ENCODE assay signal across 18 cellular contexts in the genomic region with DNA sequence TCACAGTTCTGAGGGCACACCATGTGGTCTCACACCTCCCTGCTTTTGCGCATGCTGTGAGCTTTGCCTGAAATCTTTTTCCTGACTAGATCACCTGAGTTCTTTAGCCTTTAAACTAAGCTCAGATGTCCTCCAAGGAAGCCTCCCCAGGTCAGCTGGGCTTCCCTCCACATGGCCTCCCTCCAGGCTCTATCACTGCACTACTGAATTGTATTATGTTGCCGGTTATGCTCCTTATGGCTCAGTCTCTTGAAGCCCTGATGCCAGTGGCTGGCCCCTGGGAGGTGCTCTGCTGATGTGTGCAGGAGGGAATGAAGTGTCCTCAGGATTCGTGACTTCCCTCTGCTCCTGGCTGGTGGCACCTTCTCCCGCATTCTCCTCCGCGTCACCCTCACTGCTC.
DNase-seq lines count a peak whose midpoint lies in the region; ATAC-seq and TF ChIP-seq lines count a peak whose summit lies in the region.
"Had no signal": no experiment of that assay in that cellular context is flagged by ENCODE, and none has a peak within 500 bp of the region (broad histone marks: within the 10 kb centered on the region; RNA-seq: fewer than 3 reads in every experiment).

No MANE protein-coding gene starts in this region.

- POLR2A ChIA-PET in HEK293 (lab: Yijun Ruan, JAX): interaction anchor here (0.9 kb wide), 1 partner anchor 18 kb away, joined by 3 read pairs; no protein-coding TSS in a partner anchor

- H3K4me3 ChIP-seq in HEK293 (ENCODE audit: low read depth, low read length) (no peak overlapping the region), mesenchymal stem cell (ENCODE audit: insufficient read depth in 1 of 2, low read depth in 1 of 2, low read length in 2 of 2) (no peak overlapping the region), tibial artery (no peak overlapping the region), mucosa of descending colon (no peak overlapping the region)
- H3K4me3 ChIP-seq: K562, MG63, PC-9 had no signal

- no peak overlapping the region for H2BK12ac ChIP-seq in mesenchymal stem cell (ENCODE audit: low read length in 2 of 2)

- no peak overlapping the region for H4K91ac ChIP-seq in mesenchymal stem cell (ENCODE audit: low read length)

- no peak overlapping the region for H3K23ac ChIP-seq in mesenchymal stem cell (ENCODE audit: low read length in 2 of 2)

- intact Hi-C loops in Right ventricle myocardium inferior (cut with DNase I): no loop called here
- intact Hi-C loops in left cardiac atrium (cut with DNase I): no loop called here
- intact Hi-C loops in tibial artery (cut with DNase I; ENCODE audit: low total_unique reads): no loop called here
- intact Hi-C loops in mucosa of descending colon (cut with DNase I, micrococcal nuclease): no loop called here

- CTCF ChIA-PET in HEK293 (lab: Yijun Ruan, JAX): interaction anchor here (0.7 kb wide), 1 partner anchor 85 kb away, joined by 3 read pairs; no protein-coding TSS in a partner anchor

- WGBS in mesenchymal stem cell: 87% methylated on average over 6 of the region's 6 CpGs

- H3K27me3 ChIP-seq in mesenchymal stem cell (ENCODE audit: control insufficient read depth in 1 of 2, insufficient read depth in 1 of 2, low read length in 2 of 2) (no peaks in the 10 kb centered on the region), tibial artery (no peaks in the 10 kb centered on the region)
- H3K27me3 ChIP-seq: MG63 had no signal

- no peak overlapping the region for H2BK15ac ChIP-seq in mesenchymal stem cell (ENCODE audit: low read depth, poor library complexity, severe bottlenecking)

- H3K9me3 ChIP-seq in HEK293 (ENCODE audit: control insufficient read depth, insufficient read depth, low read depth, low read length) (no peaks in the 10 kb centered on the region), mesenchymal stem cell (ENCODE audit: control insufficient read depth, low read length) (no peaks in the 10 kb centered on the region), tibial artery (no peaks in the 10 kb centered on the region), mucosa of descending colon (no peaks in the 10 kb centered on the region)
- H3K9me3 ChIP-seq: MG63 had no signal

- peak overlapping the region in 1 of 2 experiments; percentile 9 for H3K14ac ChIP-seq in mesenchymal stem cell (ENCODE audit: low read length in 2 of 2)

- DNase-seq in Right ventricle myocardium inferior (ENCODE audit: missing footprints) (no peak), left cardiac atrium (no peak), mesenchymal stem cell (no peak), tibial artery (no peak), SW 1271 (lab: John Stamatoyannopoulos, UW) (no peak), mucosa of descending colon (no peak)
- DNase-seq: EL, H9, MG63, NCI-H1694 treated with DMSO at 0.1 percent for 48 hours, NCI-H2081 treated with DMSO at 0.1 percent for 48 hours, NCI-H69, PC-9 had no signal

- TF ChIP-seq CTCF in HEK293 (tag by site-specific recombination; IDR thresholded peaks at IDR 0.05) (no peak), tibial artery (IDR thresholded peaks at IDR 0.05) (no peak), mucosa of descending colon (IDR thresholded peaks at IDR 0.05) (no peak)

- H3K27ac ChIP-seq in HEK293 (ENCODE audit: extremely low read depth, low read depth, low read length) (no peak overlapping the region), mesenchymal stem cell (ENCODE audit: low read length, poor library complexity, severe bottlenecking) (no peak overlapping the region), tibial artery (peak overlapping the region; percentile 58 to 64)
- H3K27ac ChIP-seq: HL-60, PC-9 had no signal

- no peak overlapping the region for H2AK5ac ChIP-seq in mesenchymal stem cell (ENCODE audit: low read length, severe bottlenecking)

- peaks cover 15 to 62% of the 10 kb centered on the region in 2 experiments for H3K36me3 ChIP-seq in HEK293 (ENCODE audit: control insufficient read depth in 2 of 2, insufficient read depth in 1 of 2, low read length in 2 of 2)
- H3K36me3 ChIP-seq in mesenchymal stem cell (ENCODE audit: control insufficient read depth in 1 of 2, insufficient read depth in 2 of 2, low read depth in 1 of 2, low read length in 2 of 2): peaks cover 57 to 78% of the 10 kb centered on the region in 2 experiments
- H3K36me3 ChIP-seq in tibial artery: peaks cover 62 to 98% (median 83%) of the 10 kb centered on the region in 3 donors
- H3K36me3 ChIP-seq in mucosa of descending colon (ENCODE audit: low read depth): no peaks in the 10 kb centered on the region

- H3K4me2 ChIP-seq in mesenchymal stem cell (ENCODE audit: low read length, poor library complexity, severe bottlenecking): no peak overlapping the region
- H3K4me2 ChIP-seq: PC-9 had no signal

- H3K4me1 ChIP-seq in HEK293 (ENCODE audit: control insufficient read depth, insufficient read depth, low read length): no peaks in the 10 kb centered on the region
- peaks cover 4% of the 10 kb centered on the region for H3K4me1 ChIP-seq in mesenchymal stem cell (ENCODE audit: control insufficient read depth, insufficient read depth, low read depth, low read length)
- peaks cover 0 to 16% (median 8%) of the 10 kb centered on the region in 4 donors for H3K4me1 ChIP-seq in tibial artery
- no peaks in the 10 kb centered on the region for H3K4me1 ChIP-seq in mucosa of descending colon (ENCODE audit: low read depth)

- no peak overlapping the region for H3K4ac ChIP-seq in mesenchymal stem cell (ENCODE audit: low read depth in 1 of 2, low read length in 2 of 2)

- H2BK5ac ChIP-seq in mesenchymal stem cell (ENCODE audit: low read depth, low read length, poor library complexity, severe bottlenecking): no peak overlapping the region

- ATAC-seq in Right ventricle myocardium inferior: peak; percentile 30
- no peak for ATAC-seq in left cardiac atrium
- no peak for ATAC-seq in mucosa of descending colon
- ATAC-seq: HepG2, K562, SK-N-SH treated with all-trans-retinoic acid at 6 μM for 48 hours had no signal

- no peak overlapping the region for H3K9ac ChIP-seq in mesenchymal stem cell (ENCODE audit: low read length)

- no peak overlapping the region for H2AFZ ChIP-seq in mesenchymal stem cell (ENCODE audit: low read depth, low read length)
- H2AFZ ChIP-seq: PC-9 had no signal

- H2BK120ac ChIP-seq in mesenchymal stem cell (ENCODE audit: low read depth, low read length): no peak overlapping the region

- peaks cover 2% of the 10 kb centered on the region for H3K79me1 ChIP-seq in mesenchymal stem cell (replicated peaks; ENCODE audit: low read length, poor library complexity, severe bottlenecking)

- H3K18ac ChIP-seq in mesenchymal stem cell (ENCODE audit: low read depth in 1 of 2, low read length in 2 of 2): no peak overlapping the region

- H4K8ac ChIP-seq in mesenchymal stem cell (ENCODE audit: low read length): peak overlapping the region; percentile 9

TF ChIP-seq in HEK293, 187 proteins besides CTCF, POLR2A, EP300 and RAD21:
- TF ChIP-seq ZNF274 (IDR thresholded peaks at IDR 0.05; ENCODE audit: low read length): no peak
- no peak for TF ChIP-seq ZNF274 (tag by site-specific recombination; IDR thresholded peaks at IDR 0.05; ENCODE audit: borderline replicate concordance)
- no peak for TF ChIP-seq BCL11B (tag by site-specific recombination; IDR thresholded peaks at IDR 0.05; ENCODE audit: low read depth)
- TF ChIP-seq MEIS1 (CRISPR knock-in tag; IDR thresholded peaks at IDR 0.05; ENCODE audit: borderline replicate concordance): no peak
- TF ChIP-seq GLIS1 (tag by site-specific recombination; IDR thresholded peaks at IDR 0.05): peak; percentile 63
- no peak for TF ChIP-seq ZNF629 (tag by site-specific recombination; IDR thresholded peaks at IDR 0.05)
- no peak for TF ChIP-seq ZNF610 (tag by site-specific recombination; IDR thresholded peaks at IDR 0.05; ENCODE audit: borderline replicate concordance)
- TF ChIP-seq SALL2 (tag by site-specific recombination; IDR thresholded peaks at IDR 0.05; ENCODE audit: borderline replicate concordance): no peak
- 0 out of 2 replicates have a peak, but pooled peaks have one; percentile 36 for TF ChIP-seq ZIC2 (tag by site-specific recombination; IDR thresholded peaks at IDR 0.05)
- no peak for TF ChIP-seq ZFP3 (tag by site-specific recombination; IDR thresholded peaks at IDR 0.05; ENCODE audit: low read depth)
- TF ChIP-seq ZNF624 (tag by site-specific recombination; IDR thresholded peaks at IDR 0.05): no peak
- TF ChIP-seq PRDM1 (tag by site-specific recombination; IDR thresholded peaks at IDR 0.05): no peak
- no peak for TF ChIP-seq GLI4 (tag by site-specific recombination; IDR thresholded peaks at IDR 0.05)

Comparison
In these comparisons a context has a peak if more than half of its experiments do, and no peak if none do; other contexts are left out.
1. H3K27ac ChIP-seq: peak in tibial artery (2 of 2); none in HEK293 (single experiment) and mesenchymal stem cell (single experiment).